In genomic region chr15:41116116-41116871, GRCh38 we compare ENCODE assay signal across 1 cellular context.
TF ChIP-seq lines count a peak whose summit lies in the region.

TSS of gene INO80 (minus strand) at chr15:41116280. CDS start at chr15:41096310, 19,970 bp downstream.

TF ChIP-seq in HepG2, 621 proteins besides CTCF, POLR2A, EP300 and RAD21 (continued from another document and continues in another):
- peak; percentile 68; the same call in 1 of the 2 replicates for TF ChIP-seq ZBTB26 (CRISPR knock-in tag; IDR thresholded peaks at IDR 0.05; ENCODE audit: borderline replicate concordance)
- TF ChIP-seq HNRNPLL (IDR thresholded peaks at IDR 0.05; ENCODE audit: low read depth, low read length, poor library complexity, severe bottlenecking) = peak; percentile 50
- 0 out of 2 replicates have a peak, but pooled peaks have one; percentile 60 for TF ChIP-seq MYNN (CRISPR knock-in tag; IDR thresholded peaks at IDR 0.05; ENCODE audit: low read depth)
- no peak for TF ChIP-seq KIAA2018 (CRISPR knock-in tag; IDR thresholded peaks at IDR 0.05; ENCODE audit: borderline replicate concordance)
- TF ChIP-seq PAX8 (CRISPR knock-in tag; IDR thresholded peaks at IDR 0.05; ENCODE audit: borderline replicate concordance) = no peak
- TF ChIP-seq ZNF407 (CRISPR knock-in tag; IDR thresholded peaks at IDR 0.05; ENCODE audit: not compliant biosample characterization) = peak; percentile 19
- no peak for TF ChIP-seq E2F1 (CRISPR knock-in tag; IDR thresholded peaks at IDR 0.05)
- TF ChIP-seq ZBTB38 (CRISPR knock-in tag; IDR thresholded peaks at IDR 0.05) = no peak
- 0 out of 2 replicates have a peak, but pooled peaks have one; percentile 14 for TF ChIP-seq BCL6 (CRISPR knock-in tag; IDR thresholded peaks at IDR 0.05)
- TF ChIP-seq PHF8 (CRISPR knock-in tag; IDR thresholded peaks at IDR 0.05) = peak; percentile 81
- TF ChIP-seq CBX2 (IDR thresholded peaks at IDR 0.05; ENCODE audit: low read depth, low read length) = no peak
- no peak for TF ChIP-seq CBX2 (CRISPR knock-in tag; IDR thresholded peaks at IDR 0.05; ENCODE audit: low read depth)
- TF ChIP-seq ATF2 (CRISPR knock-in tag; IDR thresholded peaks at IDR 0.05) = peak; percentile 93
- TF ChIP-seq TCF7L2 (IDR thresholded peaks at IDR 0.05; ENCODE audit: low read depth, low read length) = no peak
- TF ChIP-seq REL (CRISPR knock-in tag; conservative IDR thresholded peaks at IDR 0.05) = no peak; the same call in 1 of the 2 replicates
- TF ChIP-seq GRHL1 (CRISPR knock-in tag; conservative IDR thresholded peaks at IDR 0.05) = no peak
- TF ChIP-seq ZC3H4 (CRISPR knock-in tag; IDR thresholded peaks at IDR 0.05; ENCODE audit: borderline replicate concordance) = peak; percentile 44; the same call in 1 of the 2 replicates
- TF ChIP-seq GTF3A (CRISPR knock-in tag; conservative IDR thresholded peaks at IDR 0.05) = no peak
- TF ChIP-seq HNRNPL (IDR thresholded peaks at IDR 0.05; ENCODE audit: low read depth, low read length) = no peak
- TF ChIP-seq MED8 (CRISPR knock-in tag; IDR thresholded peaks at IDR 0.05; ENCODE audit: insufficient replicate concordance) = peak; percentile 28
- TF ChIP-seq PHF20 (CRISPR knock-in tag; IDR thresholded peaks at IDR 0.05) = peak; percentile 81
- TF ChIP-seq ZFP36 (IDR thresholded peaks at IDR 0.05; ENCODE audit: borderline replicate concordance, low read depth, low read length, partially characterized antibody) = no peak
- peak; percentile 45; the same call in 1 of the 2 replicates for TF ChIP-seq TFE3 (CRISPR knock-in tag; IDR thresholded peaks at IDR 0.05)
- no peak for TF ChIP-seq ZBTB7B (CRISPR knock-in tag; IDR thresholded peaks at IDR 0.05)
- TF ChIP-seq U2AF1 (optimal IDR thresholded peaks at IDR 0.05; ENCODE audit: low read depth, low read length) = no peak
- TF ChIP-seq SSRP1 (CRISPR knock-in tag; IDR thresholded peaks at IDR 0.05) = peak; percentile 28; the same call in 1 of the 2 replicates
- peak; percentile 78 for TF ChIP-seq CSRNP1 (CRISPR knock-in tag; IDR thresholded peaks at IDR 0.05)
